ENCODE assay signal across 1 cellular context in genomic region chr13:54640719-54641118, GRCh38.
TF ChIP-seq lines count a peak whose summit lies in the region.

No MANE protein-coding gene starts in this region.

TF ChIP-seq in WTC11, 78 proteins besides CTCF, POLR2A, EP300 and RAD21 (continued from another document):
- TF ChIP-seq, protein P1, sequence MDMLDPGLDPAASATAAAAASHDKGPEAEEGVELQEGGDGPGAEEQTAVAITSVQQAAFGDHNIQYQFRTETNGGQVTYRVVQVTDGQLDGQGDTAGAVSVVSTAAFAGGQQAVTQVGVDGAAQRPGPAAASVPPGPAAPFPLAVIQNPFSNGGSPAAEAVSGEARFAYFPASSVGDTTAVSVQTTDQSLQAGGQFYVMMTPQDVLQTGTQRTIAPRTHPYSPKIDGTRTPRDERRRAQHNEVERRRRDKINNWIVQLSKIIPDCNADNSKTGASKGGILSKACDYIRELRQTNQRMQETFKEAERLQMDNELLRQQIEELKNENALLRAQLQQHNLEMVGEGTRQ (CRISPR knock-in tag; IDR thresholded peaks at IDR 0.05), result no peak
- TF ChIP-seq ZNF532 (CRISPR knock-in tag; IDR thresholded peaks at IDR 0.05; ENCODE audit: borderline replicate concordance), result no peak
